Comparison of ENCODE assay signal across 8 cellular contexts in the genomic region with DNA sequence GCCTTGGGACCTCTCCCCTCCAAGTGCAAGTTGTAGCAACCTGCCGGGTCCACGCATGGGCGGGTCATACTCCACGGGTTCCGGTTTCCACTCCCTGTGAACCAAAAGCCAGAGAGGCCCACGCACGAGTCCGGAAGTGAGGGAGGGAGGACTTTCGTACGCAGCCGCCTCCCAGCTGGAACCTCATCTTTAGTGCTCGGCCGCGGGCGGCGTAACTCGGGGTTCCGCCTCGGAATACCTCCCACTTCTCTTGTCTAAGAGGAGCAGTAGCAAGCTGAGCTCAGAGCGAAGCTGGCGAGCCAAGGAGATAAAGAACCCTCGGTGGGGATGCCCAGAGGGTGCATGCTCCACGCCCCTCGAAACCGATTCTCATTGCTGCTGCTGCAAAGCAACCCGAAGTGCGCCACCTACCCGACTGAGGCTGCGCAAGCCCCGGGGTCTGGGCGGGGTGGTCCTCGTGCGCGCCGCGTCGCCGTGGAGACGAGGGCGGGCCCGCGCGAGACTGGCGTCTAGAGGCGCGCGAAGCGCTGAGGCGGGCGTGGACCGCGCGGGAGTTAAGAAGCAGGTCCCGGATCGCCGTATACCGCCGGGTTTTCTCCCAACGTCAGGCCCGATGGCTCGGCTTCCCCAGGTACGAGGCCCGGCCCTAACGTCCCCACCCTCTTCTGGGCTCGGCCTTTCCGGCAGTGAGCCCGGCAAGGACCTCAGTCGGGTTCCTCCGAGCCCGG. TPM values are rescaled to one million over a fixed set of nuclear protein-coding genes. Genes with fewer than 3 reads are reported as not detected.
DNase-seq lines count a peak whose midpoint lies in the region; ATAC-seq, FAIRE-seq and TF ChIP-seq lines count a peak whose summit lies in the region.

A gene with protein sequence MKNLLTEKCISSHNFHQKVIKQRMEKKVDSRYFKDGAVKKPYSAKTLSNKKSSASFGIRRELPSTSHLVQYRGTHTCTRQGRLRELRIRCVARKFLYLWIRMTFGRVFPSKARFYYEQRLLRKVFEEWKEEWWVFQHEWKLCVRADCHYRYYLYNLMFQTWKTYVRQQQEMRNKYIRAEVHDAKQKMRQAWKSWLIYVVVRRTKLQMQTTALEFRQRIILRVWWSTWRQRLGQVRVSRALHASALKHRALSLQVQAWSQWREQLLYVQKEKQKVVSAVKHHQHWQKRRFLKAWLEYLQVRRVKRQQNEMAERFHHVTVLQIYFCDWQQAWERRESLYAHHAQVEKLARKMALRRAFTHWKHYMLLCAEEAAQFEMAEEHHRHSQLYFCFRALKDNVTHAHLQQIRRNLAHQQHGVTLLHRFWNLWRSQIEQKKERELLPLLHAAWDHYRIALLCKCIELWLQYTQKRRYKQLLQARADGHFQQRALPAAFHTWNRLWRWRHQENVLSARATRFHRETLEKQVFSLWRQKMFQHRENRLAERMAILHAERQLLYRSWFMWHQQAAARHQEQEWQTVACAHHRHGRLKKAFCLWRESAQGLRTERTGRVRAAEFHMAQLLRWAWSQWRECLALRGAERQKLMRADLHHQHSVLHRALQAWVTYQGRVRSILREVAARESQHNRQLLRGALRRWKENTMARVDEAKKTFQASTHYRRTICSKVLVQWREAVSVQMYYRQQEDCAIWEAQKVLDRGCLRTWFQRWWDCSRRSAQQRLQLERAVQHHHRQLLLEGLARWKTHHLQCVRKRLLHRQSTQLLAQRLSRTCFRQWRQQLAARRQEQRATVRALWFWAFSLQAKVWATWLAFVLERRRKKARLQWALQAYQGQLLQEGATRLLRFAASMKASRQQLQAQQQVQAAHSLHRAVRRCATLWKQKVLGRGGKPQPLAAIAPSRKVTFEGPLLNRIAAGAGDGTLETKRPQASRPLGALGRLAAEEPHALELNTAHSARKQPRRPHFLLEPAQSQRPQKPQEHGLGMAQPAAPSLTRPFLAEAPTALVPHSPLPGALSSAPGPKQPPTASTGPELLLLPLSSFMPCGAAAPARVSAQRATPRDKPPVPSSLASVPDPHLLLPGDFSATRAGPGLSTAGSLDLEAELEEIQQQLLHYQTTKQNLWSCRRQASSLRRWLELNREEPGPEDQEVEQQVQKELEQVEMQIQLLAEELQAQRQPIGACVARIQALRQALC (plus strand): TSS at position 530 of the 728 bp plus-strand sequence. CDS start 11,749 bp downstream, outside the sequence.

- FAIRE-seq in endothelial cell of umbilical vein (lab: Jason Lieb, UNC), result peak; percentile 92

- no peaks in the 10 kb centered on the region for H3F3A ChIP-seq in OCI-LY1 (ENCODE audit: insufficient read depth, low read length)

- no peaks in the 10 kb centered on the region for H3K9me1 ChIP-seq in endothelial cell of umbilical vein (replicated peaks; ENCODE audit: control insufficient read depth, extremely low read depth, insufficient read depth, low read length)

- H3K9me2 ChIP-seq in OCI-LY1 (ENCODE audit: low read depth, low read length), result no peaks in the 10 kb centered on the region

- peak; percentile 74 for ATAC-seq in GM21423 (IDR thresholded peaks at IDR 0.05; ENCODE audit: unreplicated experiment)

- no peak within 1 kb of the TSS for H3K27ac ChIP-seq in HUES6 (ENCODE audit: low read depth, low read length)
- H3K27ac ChIP-seq in OCI-LY1 (ENCODE audit: low read depth, low read length, poor library complexity, severe bottlenecking), result peak within 1 kb of the TSS; percentile 93
- H3K27ac ChIP-seq in endothelial cell of umbilical vein (ENCODE audit: insufficient read depth, low read depth, low read length), result peak within 1 kb of the TSS; percentile 52

- H3K36me3 ChIP-seq in HUES6 (ENCODE audit: control insufficient read depth, insufficient read depth, low read length), result no peaks in the 10 kb centered on the region
- peaks cover 14% of the 10 kb centered on the region for H3K36me3 ChIP-seq in OCI-LY1 (ENCODE audit: insufficient read depth, low read length)
- no peaks in the 10 kb centered on the region for H3K36me3 ChIP-seq in endothelial cell of umbilical vein (ENCODE audit: control insufficient read depth in 2 of 2, extremely low read depth in 1 of 2, insufficient read depth in 2 of 2, low read length in 2 of 2)

- H3K9ac ChIP-seq in HUES6 (ENCODE audit: low read length) (peak within 1 kb of the TSS; percentile 78), OCI-LY1 (ENCODE audit: low read length) (peak within 1 kb of the TSS; percentile 95), endothelial cell of umbilical vein (replicated peaks; ENCODE audit: extremely low read depth, insufficient read depth, low read length) (peak within 1 kb of the TSS; percentile 78)

- H4K20me1 ChIP-seq in OCI-LY1 (ENCODE audit: insufficient read depth, low read length) (no peaks in the 10 kb centered on the region), endothelial cell of umbilical vein (replicated peaks; ENCODE audit: control insufficient read depth, extremely low read depth, insufficient read depth, low read length) (no peaks in the 10 kb centered on the region)

- peaks cover 3% of the 10 kb centered on the region for H3K4me1 ChIP-seq in HUES6 (ENCODE audit: control insufficient read depth, insufficient read depth, low read length)
- peaks cover 47% of the 10 kb centered on the region for H3K4me1 ChIP-seq in OCI-LY1 (ENCODE audit: insufficient read depth, low read length, severe bottlenecking)
- peaks cover 14% of the 10 kb centered on the region for H3K4me1 ChIP-seq in endothelial cell of umbilical vein (ENCODE audit: control insufficient read depth, extremely low read depth, insufficient read depth, low read length)

- peak within 1 kb of the TSS; percentile 53 for H2AFZ ChIP-seq in OCI-LY1 (ENCODE audit: low read length)
- H2AFZ ChIP-seq in endothelial cell of umbilical vein (ENCODE audit: low read depth, low read length), result peak within 1 kb of the TSS; percentile 95

- H3K79me2 ChIP-seq in OCI-LY1 (ENCODE audit: insufficient read depth, low read length) (peaks cover 33% of the 10 kb centered on the region), endothelial cell of umbilical vein (ENCODE audit: control insufficient read depth, insufficient read depth, low read length) (peaks cover 12% of the 10 kb centered on the region)

- POLR2A ChIA-PET in endothelial cell of umbilical vein (lab: Charles Lee), result no interaction called here

- dilution Hi-C loops in endothelial cell of umbilical vein (cut with MboI; ENCODE audit: extremely low pct_ligation_motif_present, low sequenced_read_pairs), result no loop called here

- TF ChIP-seq CTCF in OCI-LY1 (IDR thresholded peaks at IDR 0.05; ENCODE audit: low read length), result peak; percentile 47; the same call in 1 of the 2 replicates
- TF ChIP-seq CTCF in endothelial cell of umbilical vein (IDR thresholded peaks at IDR 0.05; ENCODE audit: extremely low read depth in 1 of 2, insufficient read depth in 1 of 2, low read depth in 1 of 2, low read length in 2 of 2), result peak; percentile 11 to 38

- H3K4me2 ChIP-seq in OCI-LY1 (ENCODE audit: low read length), result peak within 1 kb of the TSS; percentile 89
- peak within 1 kb of the TSS; percentile 90 for H3K4me2 ChIP-seq in endothelial cell of umbilical vein (ENCODE audit: insufficient read depth, low read length)

- peak within 1 kb of the TSS; percentile 83 for H3K4me3 ChIP-seq in HUES6 (ENCODE audit: low read depth, low read length)
- peak within 1 kb of the TSS; percentile 84 for H3K4me3 ChIP-seq in OCI-LY1 (ENCODE audit: low read depth, low read length, poor library complexity, severe bottlenecking)
- H3K4me3 ChIP-seq in endothelial cell of umbilical vein (replicated peaks in 1 of 3; ENCODE audit: insufficient read depth in 1 of 3, low read depth in 1 of 3, low read length in 3 of 3), result peak within 1 kb of the TSS; percentile 60 to 85 (median 81)

- CTCF ChIA-PET in endothelial cell of umbilical vein (lab: Charles Lee), result no interaction called here

- intact Hi-C loops in endothelial cell of umbilical vein (cut with micrococcal nuclease), result loop anchor here (2.0 to 5.0 kb wide), 3 partner anchors 35 to 256 kb away; a partner anchor contains a TSS

- BruUV-seq in endothelial cell of umbilical vein (replicated peaks; lab: Mats Ljungman, UMichigan), result no TSS peak

- H3K9me3 ChIP-seq in HUES6 (ENCODE audit: control insufficient read depth, insufficient read depth, low read depth, low read length) (peaks cover 6% of the 10 kb centered on the region), OCI-LY1 (ENCODE audit: low read length) (no peaks in the 10 kb centered on the region), endothelial cell of umbilical vein (replicated peaks; ENCODE audit: control insufficient read depth, insufficient read depth, low read length) (no peaks in the 10 kb centered on the region)

- H3K27me3 ChIP-seq in HUES6 (ENCODE audit: control insufficient read depth, insufficient read depth, low read length), result no peaks in the 10 kb centered on the region
- no peaks in the 10 kb centered on the region for H3K27me3 ChIP-seq in OCI-LY1 (ENCODE audit: insufficient read depth, low read length)
- no peaks in the 10 kb centered on the region for H3K27me3 ChIP-seq in endothelial cell of umbilical vein (ENCODE audit: control insufficient read depth in 2 of 2, insufficient read depth in 2 of 2, low read length in 2 of 2)

- peak; percentile 98 for DNase-seq in D341Med (ENCODE audit: low spot score)
- peak; percentile 96 for DNase-seq in activated CD8-positive, alpha-beta memory T cell treated with anti-CD3 and anti-CD28 coated beads, Interleukin-2, amount 50 U/mL, for 48 hours
- peak; percentile 92 for DNase-seq in endothelial cell of umbilical vein (ENCODE audit: low read depth, low spot score)
- peak; percentile 85 for DNase-seq in middle frontal gyrus (ENCODE audit: extremely low spot score, low spot score)
- DNase-seq in stimulated activated CD8-positive, alpha-beta memory T cell treated with anti-CD3 and anti-CD28 coated beads, Interleukin-2, amount 100 ng/mL, for 48 hours (ENCODE audit: low read depth in 2 of 2), result peak; percentile 94 to 95

- TF ChIP-seq POLR2A in endothelial cell of umbilical vein (IDR thresholded peaks at IDR 0.05; ENCODE audit: low read depth, low read length), result peak; percentile 16

TF ChIP-seq in endothelial cell of umbilical vein, 7 proteins besides CTCF, POLR2A, EP300 and RAD21:
- no peak for TF ChIP-seq GATA2 (IDR thresholded peaks at IDR 0.05; ENCODE audit: insufficient read depth, insufficient read length, low read depth, low read length)
- TF ChIP-seq, protein P1, sequence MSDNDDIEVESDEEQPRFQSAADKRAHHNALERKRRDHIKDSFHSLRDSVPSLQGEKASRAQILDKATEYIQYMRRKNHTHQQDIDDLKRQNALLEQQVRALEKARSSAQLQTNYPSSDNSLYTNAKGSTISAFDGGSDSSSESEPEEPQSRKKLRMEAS (IDR thresholded peaks at IDR 0.05; ENCODE audit: insufficient read depth, insufficient read length), result peak; percentile 45
TF ChIP-seq in endothelial cell of umbilical vein: peak in this region for 1.

RNA-seq across cellular contexts. Expression of the gene that starts here (rescaled TPM):
- 38.3 and 46.4 TPM in 2 replicates for total RNA-seq in endothelial cell of umbilical vein
- 12.5 and 14.2 TPM in 2 replicates for polyA plus RNA-seq in endothelial cell of umbilical vein
- 7.5 and 9.0 TPM in 2 replicates for polyA plus RNA-seq in endothelial cell of umbilical vein (2011; cell fraction: cytosol; rRNA removed)
- polyA plus RNA-seq in endothelial cell of umbilical vein (2011; cell fraction: nucleus; rRNA removed), result 118 and 129 TPM in 2 replicates
- 10.9 and 13.4 TPM in 2 replicates for polyA plus RNA-seq in endothelial cell of umbilical vein (2012)
- 30.2 and 38.8 TPM in 2 replicates for polyA minus RNA-seq in endothelial cell of umbilical vein
- polyA minus RNA-seq in endothelial cell of umbilical vein (2011; cell fraction: cytosol; rRNA and poly(A)+ RNA removed), result 3.8 TPM
- polyA minus RNA-seq in endothelial cell of umbilical vein (2011; cell fraction: nucleus; rRNA and poly(A)+ RNA removed), result 55.4 and 69.0 TPM in 2 replicates
